12 cellular contexts compared by ENCODE assay signal in genomic region chr18:51077217-51077616, GRCh38. TPM values are rescaled to one million over a fixed set of nuclear protein-coding genes. Genes with fewer than 3 reads are reported as not detected.
DNase-seq lines count a peak whose midpoint lies in the region; ATAC-seq and TF ChIP-seq lines count a peak whose summit lies in the region.
"Had no signal": no experiment of that assay in that cellular context is flagged by ENCODE, and none has a peak within 500 bp of the region (broad histone marks: within the 10 kb centered on the region; RNA-seq: fewer than 3 reads in every experiment).

No MANE protein-coding gene starts in this region.

- no peaks in the 10 kb centered on the region for H3K9me3 ChIP-seq in psoas muscle
- H3K9me3 ChIP-seq: upper lobe of right lung had no signal

- ATAC-seq in GM19351 (IDR thresholded peaks at IDR 0.05; ENCODE audit: unreplicated experiment) (peak; percentile 86), HG02798 (IDR thresholded peaks at IDR 0.05; ENCODE audit: poor library complexity, unreplicated experiment) (peak; percentile 83), psoas muscle (peak in 3 of 4 donors; percentile 40 to 54 (median 47)), HG03139 (IDR thresholded peaks at IDR 0.05; ENCODE audit: unreplicated experiment) (no peak)
- ATAC-seq: upper lobe of right lung had no signal

- no peak for TF ChIP-seq CTCF in psoas muscle (IDR thresholded peaks at IDR 0.05)

- intact Hi-C loops in psoas muscle (cut with DNase I) = no loop called here

- WGBS in psoas muscle, 3 donors = 41 to 54% (median 44%) methylated on average over 2 of the region's 2 CpGs

- no peaks in the 10 kb centered on the region for H3K4me1 ChIP-seq in psoas muscle
- H3K4me1 ChIP-seq: upper lobe of right lung had no signal

- H3K27ac ChIP-seq in psoas muscle = no peak overlapping the region
- H3K27ac ChIP-seq: cardiac muscle cell, upper lobe of right lung had no signal

- DNase-seq in NCI-H526 treated with DMSO at 0.1 percent for 48 hours (lab: John Stamatoyannopoulos, UW) (peak; percentile 87), psoas muscle (no peak), CD1c-positive myeloid dendritic cell (ENCODE audit: extremely low spot score) (no peak), AG08396 (ENCODE audit: low spot score) (no peak), iPS-NIHi7 (ENCODE audit: extremely low spot score) (no peak)
- DNase-seq: GDM1, NCI-H146, upper lobe of right lung had no signal

- no peak overlapping the region for H3K4me3 ChIP-seq in psoas muscle
- H3K4me3 ChIP-seq: cardiac muscle cell, upper lobe of right lung had no signal

- H3K36me3 ChIP-seq in psoas muscle (ENCODE audit: insufficient read depth in 1 of 2, low read depth in 1 of 2) = peaks cover 7 to 58% of the 10 kb centered on the region in 2 donors

- no peaks in the 10 kb centered on the region for H3K27me3 ChIP-seq in psoas muscle (ENCODE audit: insufficient read depth in 3 of 3, low read length in 2 of 3)
- H3K27me3 ChIP-seq: cardiac muscle cell, upper lobe of right lung had no signal

RNA-seq across cellular contexts. Expression of gene SMAD4, which starts 47.2 kb away (rescaled TPM):
- 100 to 1,000 TPM in 2 of 4 donors, 10 to 100 TPM in 2; 92.7 to 128 (median 112) TPM for total RNA-seq in psoas muscle
- 10 to 100 TPM; 35.6 to 80.8 (median 39.3) TPM for polyA plus RNA-seq in psoas muscle
